In genomic region chr11:1573077-1573846, GRCh38 we compare ENCODE assay signal across 1 cellular context.
TF ChIP-seq lines count a peak whose summit lies in the region.

No MANE protein-coding gene starts in this region.

TF ChIP-seq in SK-N-SH treated with all-trans-retinoic acid at 6 μM for 48 hours, 23 proteins besides CTCF, POLR2A, EP300 and RAD21 (continued from another document):
- TF ChIP-seq TSHZ2 (CRISPR knock-in tag; IDR thresholded peaks at IDR 0.05) (no peak), OSR1 (CRISPR knock-in tag; IDR thresholded peaks at IDR 0.05) (no peak), ZNF8 (CRISPR knock-in tag; IDR thresholded peaks at IDR 0.05) (no peak), BACH2 (CRISPR knock-in tag; IDR thresholded peaks at IDR 0.05; ENCODE audit: borderline replicate concordance) (no peak), CSRNP3 (CRISPR knock-in tag; IDR thresholded peaks at IDR 0.05) (no peak), TOX (CRISPR knock-in tag; IDR thresholded peaks at IDR 0.05; ENCODE audit: borderline replicate concordance) (no peak), PATZ1 (CRISPR knock-in tag; IDR thresholded peaks at IDR 0.05; ENCODE audit: borderline replicate concordance) (no peak), ZFP3 (CRISPR knock-in tag; IDR thresholded peaks at IDR 0.05) (no peak), GLIS3 (CRISPR knock-in tag; IDR thresholded peaks at IDR 0.05) (no peak), ZNF565 (CRISPR knock-in tag; conservative IDR thresholded peaks at IDR 0.05; ENCODE audit: low read depth) (no peak), ISL1 (CRISPR knock-in tag; IDR thresholded peaks at IDR 0.05) (no peak), TCF4 (CRISPR knock-in tag; IDR thresholded peaks at IDR 0.05; ENCODE audit: borderline replicate concordance) (no peak), ZNF70 (CRISPR knock-in tag; IDR thresholded peaks at IDR 0.05) (no peak), SNAI2 (CRISPR knock-in tag; IDR thresholded peaks at IDR 0.05) (no peak)
